27 cellular contexts compared by ENCODE assay signal in genomic region chr11:56968524-56968923, GRCh38. TPM values are rescaled to one million over a fixed set of nuclear protein-coding genes. Genes with fewer than 3 reads are reported as not detected.
"Had no signal": no experiment of that assay in that cellular context is flagged by ENCODE, and none has a peak within 500 bp of the region (broad histone marks: within the 10 kb centered on the region; RNA-seq: fewer than 3 reads in every experiment).

No MANE protein-coding gene starts in this region.

- H3K4me1 Mint-ChIP-seq: IgD-negative memory B cell had no signal

- H3K27ac ChIP-seq: HL-60, KMS-11, RWPE1, SJCRH30 had no signal

- H3K36me3 Mint-ChIP-seq: IgD-negative memory B cell had no signal

- H3K9ac ChIP-seq: KMS-11 had no signal

- H3K4me2 ChIP-seq: KMS-11 had no signal

- ATAC-seq: K562, Panc1, SK-N-SH treated with all-trans-retinoic acid at 6 μM for 48 hours had no signal

- H3K4me3 ChIP-seq: K562, SJCRH30 had no signal

- H3K4me3 Mint-ChIP-seq: IgD-negative memory B cell had no signal

- H3K4me1 ChIP-seq: SJCRH30 had no signal

- FAIRE-seq: HTR-8/SVneo, K562 had no signal

- H3K27me3 Mint-ChIP-seq: IgD-negative memory B cell had no signal

- H3K36me3 ChIP-seq: SJCRH30 had no signal

- H3K9me3 ChIP-seq: SJCRH30 had no signal

- H3K27ac Mint-ChIP-seq: IgD-negative memory B cell had no signal

- H3K27me3 ChIP-seq: SJCRH30 had no signal

- DNase-seq: Kasumi-1, MV-4-11, NCI-H1048, NCI-H1105, NCI-H1417, NCI-H146, NCI-H1694 treated with DMSO at 0.1 percent for 48 hours, NCI-H1930, NCI-H2081, NCI-H2107, NCI-H226, NCI-H446, NCI-H510A, NCI-H524 treated with DMSO at 0.1 percent for 48 hours, NCI-H69, NCI-H774, SHP77, SJCRH30 had no signal

RNA-seq across cellular contexts. Expression of gene OR5AK2, which starts 20.2 kb away (rescaled TPM):
- total RNA-seq: K562, M059J, SJCRH30 had no signal
- polyA plus RNA-seq: IgD-negative memory B cell, K562 had no signal
